10 cellular contexts compared by ENCODE assay signal in genomic region chr22:46026907-46027218, GRCh38. TPM values are rescaled to one million over a fixed set of nuclear protein-coding genes. Genes with fewer than 3 reads are reported as not detected.
DNase-seq lines count a peak whose midpoint lies in the region; ATAC-seq and TF ChIP-seq lines count a peak whose summit lies in the region.
"Had no signal": no experiment of that assay in that cellular context is flagged by ENCODE, and none has a peak within 500 bp of the region (broad histone marks: within the 10 kb centered on the region; RNA-seq: fewer than 3 reads in every experiment).

No MANE protein-coding gene starts in this region.

- TF ChIP-seq POLR2A in suprapubic skin (IDR thresholded peaks at IDR 0.05), result no peak

- intact Hi-C loops in posterior vena cava (cut with DNase I), result no loop called here

- peak overlapping the region; percentile 77 for H3K4me2 ChIP-seq in OCI-LY3 (ENCODE audit: low read length)

- H3K79me2 ChIP-seq in OCI-LY3 (ENCODE audit: low read length), result no peaks in the 10 kb centered on the region

- H3K9me3 ChIP-seq in OCI-LY3 (ENCODE audit: insufficient read depth, low read length) (no peaks in the 10 kb centered on the region), lung (ENCODE audit: control insufficient read depth in 2 of 2, insufficient read depth in 1 of 2, low read length in 1 of 2) (no peaks in the 10 kb centered on the region), suprapubic skin (no peaks in the 10 kb centered on the region)

- TF ChIP-seq EP300 in suprapubic skin (IDR thresholded peaks at IDR 0.05), result no peak

- H3K4me1 ChIP-seq in OCI-LY3 (ENCODE audit: low read length) (peaks cover 13% of the 10 kb centered on the region), lung (ENCODE audit: control insufficient read depth in 2 of 2, insufficient read depth in 2 of 2, low read length in 2 of 2) (peaks cover 0 to 5% of the 10 kb centered on the region in 2 donors), suprapubic skin (peaks cover 18% of the 10 kb centered on the region)

- peak overlapping the region; percentile 60 for H3K9ac ChIP-seq in OCI-LY3 (ENCODE audit: low read length)

- H3K36me3 ChIP-seq in OCI-LY3 (replicated peaks; ENCODE audit: low read depth, low read length) (no peaks in the 10 kb centered on the region), lung (ENCODE audit: control insufficient read depth in 2 of 2, insufficient read depth in 2 of 2, low read length in 2 of 2) (no peaks in the 10 kb centered on the region), suprapubic skin (no peaks in the 10 kb centered on the region)

- no peak for ATAC-seq in lung (ENCODE audit: insufficient read depth, low FRiP score)

- TF ChIP-seq CTCF in OCI-LY3 (IDR thresholded peaks at IDR 0.05; ENCODE audit: low read depth, low read length) (no peak), lung (IDR thresholded peaks at IDR 0.05; ENCODE audit: control extremely low read depth, extremely low read depth) (no peak), suprapubic skin (IDR thresholded peaks at IDR 0.05) (no peak)

- H3K27ac ChIP-seq in OCI-LY3 (ENCODE audit: low read length) (no peak overlapping the region), cingulate gyrus (ENCODE audit: low read depth, low read length) (peak overlapping the region; percentile 88), lung (ENCODE audit: low read depth in 1 of 2, low read length in 1 of 2) (peak overlapping the region; percentile 57 to 75), suprapubic skin (peak overlapping the region; percentile 79)

- H3K4me3 ChIP-seq in OCI-LY3 (ENCODE audit: low read length) (peak overlapping the region; percentile 79), lung (no peak overlapping the region), suprapubic skin (peak overlapping the region; percentile 55)

- WGBS in lung, 2 donors, result 46 to 53% methylated on average over 3 of the region's 3 CpGs
- WGBS in suprapubic skin, result 15% methylated on average over 3 of the region's 3 CpGs

- peak overlapping the region; percentile 48; the same call in 1 of the 2 replicates for H2AFZ ChIP-seq in OCI-LY3 (ENCODE audit: low read depth, low read length)

- H4K20me1 ChIP-seq in OCI-LY3 (ENCODE audit: insufficient read depth, low read length), result no peaks in the 10 kb centered on the region

- H3K27me3 ChIP-seq in OCI-LY3 (ENCODE audit: low read depth, low read length), result peaks cover 14% of the 10 kb centered on the region
- H3K27me3 ChIP-seq in lung (ENCODE audit: control insufficient read depth, insufficient read depth), result no peaks in the 10 kb centered on the region
- H3K27me3 ChIP-seq in suprapubic skin, result no peaks in the 10 kb centered on the region

- no peak for DNase-seq in lung (ENCODE audit: low spot score)
- no peak for DNase-seq in suprapubic skin (ENCODE audit: low spot score in 2 of 2)
- DNase-seq in NK-92 (lab: John Stamatoyannopoulos, UW; ENCODE audit: unreplicated experiment), result no peak
- no peak for DNase-seq in stimulated activated CD8-positive, alpha-beta memory T cell treated with anti-CD3 and anti-CD28 coated beads, Interleukin-4, amount 100 ng/mL, for 48 hours
- no peak for DNase-seq in posterior vena cava (ENCODE audit: low spot score)
- DNase-seq: activated gamma-delta T cell treated with Interleukin-2 at 50 U/mL for 16 hours had no signal

RNA-seq across cellular contexts. Expression of gene WNT7B, which starts 49.9 kb away (rescaled TPM):
- total RNA-seq in lung (10 to 100 TPM in 1 of 2 donors, 1 to 10 TPM in 1; 4.4 to 12.5 TPM), suprapubic skin (10 to 100 TPM; 18.7 to 54.4 (median 44.1) TPM), posterior vena cava (not detected)
- 1 to 10 TPM; 3.5 to 8.6 TPM for polyA plus RNA-seq in lung
- total RNA-seq: left cardiac atrium, SK-MEL-5 had no signal

Comparison
In these comparisons a context has a peak if more than half of its experiments do, and no peak if none do; other contexts are left out.
1. RNA of gene WNT7B, which starts 49.9 kb away (total RNA-seq): 18.7 to 54.4 TPM in suprapubic skin and 4.4 to 12.5 TPM in lung; not detected in posterior vena cava; every median in the first group is over 4 times any median in the second.